ENCODE assay signal across 8 cellular contexts in the genomic region with DNA sequence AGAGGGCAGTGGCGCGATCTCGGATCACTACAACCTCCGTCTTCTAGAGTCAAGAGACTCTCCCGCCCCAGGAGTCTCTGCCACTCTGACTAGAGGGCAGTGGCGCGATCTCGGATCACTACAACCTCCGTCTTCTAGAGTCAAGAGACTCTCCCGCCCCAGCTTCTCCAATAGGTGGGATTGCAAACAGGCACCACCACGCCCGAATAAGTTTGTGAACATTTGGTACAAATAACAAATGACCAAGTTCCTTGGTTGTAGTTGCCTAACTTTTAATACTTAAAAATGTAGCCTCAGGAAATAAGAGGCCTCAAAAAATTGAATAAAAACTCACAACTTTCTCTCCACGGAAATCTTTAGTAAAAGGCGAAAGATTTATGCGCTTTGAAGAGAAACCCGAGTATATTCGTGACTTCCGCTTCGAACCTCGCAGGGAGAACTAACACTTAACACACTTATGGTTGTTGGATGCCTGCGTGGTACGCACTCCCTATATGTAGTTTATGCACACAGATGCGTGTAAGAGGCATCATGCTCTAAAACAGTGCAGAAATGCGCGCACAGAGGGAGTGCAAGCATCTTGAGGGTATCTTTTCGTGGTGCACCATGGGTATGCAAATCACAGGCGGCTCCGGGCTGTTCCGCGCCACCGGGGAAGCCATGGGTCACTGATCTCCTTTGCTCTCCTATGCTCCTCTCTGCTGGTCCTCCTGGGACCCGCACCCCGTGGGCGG. TPM values are rescaled to one million over a fixed set of nuclear protein-coding genes. Genes with fewer than 3 reads are reported as not detected.
DNase-seq lines count a peak whose midpoint lies in the region; ATAC-seq, FAIRE-seq and TF ChIP-seq lines count a peak whose summit lies in the region.

No MANE protein-coding gene starts in this region.

- H3K4me1 ChIP-seq in mononuclear cell (ENCODE audit: insufficient read depth, low read length), result peaks cover 34% of the 10 kb centered on the region

- peak; percentile 98 for FAIRE-seq in A204.1 (lab: Jason Lieb, UNC)

- H3K4me3 ChIP-seq in epithelial cell of esophagus (ENCODE audit: low read length) (peak overlapping the region; percentile 62), mononuclear cell (ENCODE audit: low read length) (peak overlapping the region; percentile 47)

- peak; percentile 51 for ATAC-seq in HG03060 (IDR thresholded peaks at IDR 0.05; ENCODE audit: low read depth, unreplicated experiment)

- H3K9me3 ChIP-seq in mononuclear cell (ENCODE audit: low read depth, low read length), result no peaks in the 10 kb centered on the region

- no peak for TF ChIP-seq CTCF in epithelial cell of esophagus (IDR thresholded peaks at IDR 0.05; ENCODE audit: insufficient read depth, low read depth, low read length, missing control alignments)

- peak; percentile 93 for DNase-seq in NOMO-1 treated with DMSO at 0.1 percent for 48 hours (lab: John Stamatoyannopoulos, UW; ENCODE audit: unreplicated experiment)
- peak; percentile 82 for DNase-seq in activated T-cell treated with anti-CD3 and anti-CD28 coated beads for 24 hours (ENCODE audit: low read depth)
- DNase-seq in epithelial cell of esophagus (ENCODE audit: low read depth), result peak; percentile 84
- DNase-seq in stimulated activated CD8-positive, alpha-beta memory T cell treated with anti-CD3 and anti-CD28 coated beads, Interleukin-4, amount 100 ng/mL, for 4 hours (ENCODE audit: low read depth in 2 of 2, low spot score in 1 of 2), result peak; percentile 45 to 60

- TF ChIP-seq POLR2A in GM18526 (IDR thresholded peaks at IDR 0.05; ENCODE audit: extremely low read depth, insufficient read length), result peak; percentile 99

- H3K27me3 ChIP-seq in mononuclear cell (ENCODE audit: insufficient read depth, low read length), result no peaks in the 10 kb centered on the region

RNA-seq across cellular contexts. Expression of a gene that starts 11.4 kb away (rescaled TPM):
- 8.7 TPM for total RNA-seq in mononuclear cell

RNA-seq across cellular contexts. Expression of a gene that starts 12.6 kb away (rescaled TPM):
- 4.6 TPM for total RNA-seq in mononuclear cell

RNA-seq across cellular contexts. Expression of a gene that starts 19.6 kb away (rescaled TPM):
- 224 TPM for total RNA-seq in mononuclear cell

RNA-seq across cellular contexts. Expression of a gene that starts 23.3 kb away (rescaled TPM):
- 0.52 TPM for total RNA-seq in mononuclear cell

RNA-seq across cellular contexts. Expression of a gene that starts 31.8 kb away (rescaled TPM):
- 0.21 TPM for total RNA-seq in mononuclear cell

Comparison
In these comparisons a context has a peak if more than half of its experiments do, and no peak if none do; other contexts are left out.
1. Peak in every context shown above with its lines: DNase-seq, ATAC-seq and H3K4me3 ChIP-seq.